Comparison of ENCODE assay signal across 19 cellular contexts in the genomic region with DNA sequence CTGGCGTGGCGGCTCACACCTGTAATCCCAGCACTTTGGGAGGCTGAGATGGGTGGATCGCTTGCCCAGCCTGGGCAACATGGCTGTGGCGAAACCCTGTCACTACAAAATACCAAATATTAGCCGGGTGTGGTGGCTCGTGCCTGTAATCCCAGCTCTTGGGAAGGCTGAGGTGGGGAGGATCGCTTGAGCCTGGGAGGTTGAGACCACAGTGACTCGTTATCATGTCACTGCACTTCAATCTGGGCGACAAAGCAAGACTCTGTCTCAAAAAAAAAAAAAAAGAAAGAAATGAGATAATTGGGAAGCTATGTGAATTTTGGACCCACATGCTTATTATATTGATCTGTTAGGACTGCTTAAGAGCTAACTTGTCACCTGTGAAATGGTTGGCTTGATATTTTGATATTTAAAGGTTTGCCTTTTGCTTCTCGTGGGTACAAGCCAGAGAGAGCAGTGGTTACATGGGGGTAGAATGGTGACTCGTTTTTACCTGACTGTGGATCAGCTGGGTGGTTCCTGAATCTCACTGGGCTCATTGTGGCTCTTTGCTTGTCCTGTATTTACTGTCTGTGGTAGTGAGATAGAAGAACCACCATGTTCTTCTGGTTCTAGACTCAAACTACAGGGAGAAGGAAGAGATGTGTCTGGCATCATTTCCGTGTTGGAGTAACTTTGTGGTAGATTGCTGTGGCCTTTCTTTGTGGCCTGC. TPM values are rescaled to one million over a fixed set of nuclear protein-coding genes. Genes with fewer than 3 reads are reported as not detected.
A peak's percentile ranks its signal among the peaks of the same experiment; 100 is the strongest.
DNase-seq lines count a peak whose midpoint lies in the region; ATAC-seq and TF ChIP-seq lines count a peak whose summit lies in the region.
"Had no signal": no experiment of that assay in that cellular context is flagged by ENCODE, and none has a peak within 500 bp of the region (broad histone marks: within the 10 kb centered on the region; RNA-seq: fewer than 3 reads in every experiment).

No MANE protein-coding gene starts in this region.

- no peaks in the 10 kb centered on the region for H3K36me3 Mint-ChIP-seq in activated CD8-positive, alpha-beta T cell treated with anti-CD3 and anti-CD28 coated beads for 36 hours (ENCODE audit: low read depth)
- H3K36me3 Mint-ChIP-seq in activated CD8-positive, alpha-beta T cell treated with anti-CD3 and anti-CD28 coated beads, Interleukin-2, amount 10 ng/mL, durations not matched to agents 7 days and 5 days (ENCODE audit: low read depth), result no peaks in the 10 kb centered on the region
- H3K36me3 Mint-ChIP-seq: CD8-positive, alpha-beta T cell had no signal

- peaks cover 13% of the 10 kb centered on the region for H3K4me1 Mint-ChIP-seq in activated CD8-positive, alpha-beta T cell treated with anti-CD3 and anti-CD28 coated beads for 36 hours (ENCODE audit: low read depth)
- H3K4me1 Mint-ChIP-seq in activated CD8-positive, alpha-beta T cell treated with anti-CD3 and anti-CD28 coated beads, Interleukin-2, amount 10 ng/mL, durations not matched to agents 7 days and 5 days (ENCODE audit: low read depth), result peaks cover 18% of the 10 kb centered on the region

- no peak for TF ChIP-seq CTCF in activated CD8-positive, alpha-beta T cell treated with anti-CD3 and anti-CD28 coated beads for 36 hours (IDR thresholded peaks at IDR 0.05)
- TF ChIP-seq CTCF in foreskin fibroblast (IDR thresholded peaks at IDR 0.05; ENCODE audit: low read depth, low read length), result no peak

- no peak overlapping the region for H3K27ac Mint-ChIP-seq in activated CD8-positive, alpha-beta T cell treated with anti-CD3 and anti-CD28 coated beads for 36 hours
- H3K27ac Mint-ChIP-seq in activated CD8-positive, alpha-beta T cell treated with anti-CD3 and anti-CD28 coated beads, Interleukin-2, amount 10 ng/mL, durations not matched to agents 7 days and 5 days, result no peak overlapping the region
- H3K27ac Mint-ChIP-seq: activated CD4-positive, alpha-beta T cell treated with anti-CD3 and anti-CD28 coated beads, Interleukin-2, amount 10 ng/mL, durations not matched to agents 24 days and 14 days; CD8-positive, alpha-beta T cell had no signal

- no peak overlapping the region for H3K4me3 Mint-ChIP-seq in activated CD8-positive, alpha-beta T cell treated with anti-CD3 and anti-CD28 coated beads for 36 hours
- no peak overlapping the region for H3K4me3 Mint-ChIP-seq in activated CD8-positive, alpha-beta T cell treated with anti-CD3 and anti-CD28 coated beads, Interleukin-2, amount 10 ng/mL, durations not matched to agents 7 days and 5 days
- H3K4me3 Mint-ChIP-seq: activated CD4-positive, alpha-beta T cell treated with anti-CD3 and anti-CD28 coated beads, Interleukin-2, amount 10 ng/mL, durations not matched to agents 24 days and 14 days; CD8-positive, alpha-beta T cell had no signal

- intact Hi-C loops in activated CD8-positive, alpha-beta T cell treated with anti-CD3 and anti-CD28 coated beads for 36 hours (cut with micrococcal nuclease), result no loop called here

- peaks cover 5% of the 10 kb centered on the region for H3K27me3 Mint-ChIP-seq in activated CD8-positive, alpha-beta T cell treated with anti-CD3 and anti-CD28 coated beads for 36 hours
- peaks cover 13% of the 10 kb centered on the region for H3K27me3 Mint-ChIP-seq in activated CD8-positive, alpha-beta T cell treated with anti-CD3 and anti-CD28 coated beads, Interleukin-2, amount 10 ng/mL, durations not matched to agents 7 days and 5 days (ENCODE audit: low read depth)

- POLR2A ChIA-PET in activated CD8-positive, alpha-beta T cell treated with anti-CD3 and anti-CD28 coated beads for 36 hours (lab: Charles Lee), result interaction anchor here (1.0 kb wide), 1 partner anchor 28 kb away, joined by 3 read pairs; no protein-coding TSS in a partner anchor
- POLR2A ChIA-PET in activated CD8-positive, alpha-beta T cell treated with anti-CD3 and anti-CD28 coated beads, Interleukin-2, amount 10 ng/mL, durations not matched to agents 7 days and 5 days (lab: Charles Lee), result no interaction called here

- CTCF ChIA-PET in activated CD8-positive, alpha-beta T cell treated with anti-CD3 and anti-CD28 coated beads for 36 hours (lab: Charles Lee), result no interaction called here
- CTCF ChIA-PET in activated CD8-positive, alpha-beta T cell treated with anti-CD3 and anti-CD28 coated beads, Interleukin-2, amount 10 ng/mL, durations not matched to agents 7 days and 5 days (lab: Charles Lee), result no interaction called here

- no peaks in the 10 kb centered on the region for H3K9me3 Mint-ChIP-seq in activated CD8-positive, alpha-beta T cell treated with anti-CD3 and anti-CD28 coated beads for 36 hours
- no peaks in the 10 kb centered on the region for H3K9me3 Mint-ChIP-seq in activated CD8-positive, alpha-beta T cell treated with anti-CD3 and anti-CD28 coated beads, Interleukin-2, amount 10 ng/mL, durations not matched to agents 7 days and 5 days (ENCODE audit: insufficient read depth)
- H3K9me3 Mint-ChIP-seq: activated CD4-positive, alpha-beta T cell treated with anti-CD3 and anti-CD28 coated beads, Interleukin-2, amount 10 ng/mL, durations not matched to agents 24 days and 14 days; CD8-positive, alpha-beta T cell had no signal

- peak; percentile 51 for ATAC-seq in activated CD8-positive, alpha-beta T cell treated with anti-CD3 and anti-CD28 coated beads for 36 hours
- ATAC-seq in activated CD8-positive, alpha-beta T cell treated with anti-CD3 and anti-CD28 coated beads, Interleukin-2, amount 10 ng/mL, durations not matched to agents 7 days and 5 days, result no peak
- peak; percentile 87 for ATAC-seq in stimulated activated naive CD8-positive, alpha-beta T cell treated with anti-CD3 and anti-CD28 coated beads, Interleukin-15, Interleukin-2, amounts not matched to agents 100 U/mL and 50 U/mL, for 24 hours
- ATAC-seq in esophagus mucosa, result no peak
- ATAC-seq: CD8-positive, alpha-beta T cell; K562; left colon had no signal

- no peak overlapping the region for H3K4me3 ChIP-seq in foreskin fibroblast (ENCODE audit: low read depth in 1 of 2, low read length in 2 of 2)
- H3K4me3 ChIP-seq: adrenal gland, K562, upper lobe of left lung had no signal

- DNase-seq in activated CD8-positive, alpha-beta T cell treated with anti-CD3 and anti-CD28 coated beads for 36 hours, result peak; percentile 26
- DNase-seq in activated CD8-positive, alpha-beta T cell treated with anti-CD3 and anti-CD28 coated beads, Interleukin-2, amount 10 ng/mL, durations not matched to agents 7 days and 5 days, result no peak
- peak; percentile 47 for DNase-seq in RPMI7951 (ENCODE audit: low read depth)
- peak; percentile 26 to 44 for DNase-seq in foreskin fibroblast
- DNase-seq in stimulated activated naive CD8-positive, alpha-beta T cell treated with anti-CD3 and anti-CD28 coated beads, Interleukin-15, Interleukin-2, amounts not matched to agents 100 U/mL and 50 U/mL, for 24 hours, result no peak
- no peak for DNase-seq in NK-92 treated with Interleukin-12 subunit alpha and Interleukin-12 subunit beta, amount 100 ng/mL, for 24 hours (lab: John Stamatoyannopoulos, UW)
- no peak for DNase-seq in DMS53 (lab: John Stamatoyannopoulos, UW)
- DNase-seq: activated CD4-positive, alpha-beta T cell treated with anti-CD3 and anti-CD28 coated beads, Interleukin-2, amount 10 ng/mL, durations not matched to agents 24 days and 14 days; activated T-cell treated with anti-CD3 and anti-CD28 coated beads, Interleukin-2, amount 50 U/mL, for 1 hour; adrenal gland; CD8-positive, alpha-beta T cell; left colon; NCI-H1436; posterior cingulate gyrus; stimulated activated CD4-positive, alpha-beta T cell treated with anti-CD3 and anti-CD28 coated beads, Interleukin-12 subunit alpha, Interleukin-12 subunit beta, amount 100 ng/mL, for 4 hours; T-helper 1 cell; upper lobe of left lung had no signal

RNA-seq across cellular contexts. Expression of a gene that starts 28.9 kb away (rescaled TPM):
- total RNA-seq in activated CD8-positive, alpha-beta T cell treated with anti-CD3 and anti-CD28 coated beads for 36 hours, result 1 to 10 TPM; 1.3 to 1.8 TPM
- under 1 TPM; 0.50 to 0.91 TPM for total RNA-seq in activated CD8-positive, alpha-beta T cell treated with anti-CD3 and anti-CD28 coated beads, Interleukin-2, amount 10 ng/mL, durations not matched to agents 7 days and 5 days
- total RNA-seq in RPMI7951 (2014; rRNA removed; shearing (Covaris generic)), result 16.8 and 17.8 TPM in 2 replicates
- total RNA-seq in esophagus mucosa, result 28.3 TPM

Comparison
In these comparisons a context has a peak if more than half of its experiments do, and no peak if none do; other contexts are left out.
1. ATAC-seq: peak in activated CD8-positive, alpha-beta T cell treated with anti-CD3 and anti-CD28 coated beads for 36 hours (single experiment) and stimulated activated naive CD8-positive, alpha-beta T cell treated with anti-CD3 and anti-CD28 coated beads, Interleukin-15, Interleukin-2, amounts not matched to agents 100 U/mL and 50 U/mL, for 24 hours (single experiment); none in activated CD8-positive, alpha-beta T cell treated with anti-CD3 and anti-CD28 coated beads, Interleukin-2, amount 10 ng/mL, durations not matched to agents 7 days and 5 days (single experiment) and esophagus mucosa (single experiment).
2. DNase-seq: peak in activated CD8-positive, alpha-beta T cell treated with anti-CD3 and anti-CD28 coated beads for 36 hours (single experiment), RPMI7951 (single experiment) and foreskin fibroblast (2 of 2); none in activated CD8-positive, alpha-beta T cell treated with anti-CD3 and anti-CD28 coated beads, Interleukin-2, amount 10 ng/mL, durations not matched to agents 7 days and 5 days (single experiment), stimulated activated naive CD8-positive, alpha-beta T cell treated with anti-CD3 and anti-CD28 coated beads, Interleukin-15, Interleukin-2, amounts not matched to agents 100 U/mL and 50 U/mL, for 24 hours (single experiment), NK-92 treated with Interleukin-12 subunit alpha and Interleukin-12 subunit beta, amount 100 ng/mL, for 24 hours (single experiment) and DMS53 (single experiment).